ENCODE assay signal across 27 cellular contexts in the genomic region with DNA sequence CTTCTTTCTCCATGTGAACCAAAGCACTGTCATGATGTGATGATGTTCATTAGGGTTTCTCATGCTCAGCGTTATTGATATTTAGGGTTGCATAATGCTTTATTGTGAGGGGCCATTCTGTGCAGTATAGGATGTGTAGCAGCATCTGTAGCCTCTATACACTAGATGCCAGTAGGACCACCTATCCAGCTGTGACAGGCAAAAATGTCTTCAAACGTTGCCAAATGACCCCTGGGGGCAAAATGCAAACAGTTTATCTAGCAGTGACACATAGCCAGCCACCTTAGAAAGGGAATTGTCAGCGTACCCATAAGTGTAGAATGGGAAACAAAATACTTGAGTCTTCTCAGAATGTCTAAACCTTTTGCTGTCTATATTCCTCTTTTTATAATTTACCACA. TPM values are rescaled to one million over a fixed set of nuclear protein-coding genes. Genes with fewer than 3 reads are reported as not detected.
DNase-seq lines count a peak whose midpoint lies in the region; ATAC-seq and TF ChIP-seq lines count a peak whose summit lies in the region.
"Had no signal": no experiment of that assay in that cellular context is flagged by ENCODE, and none has a peak within 500 bp of the region (broad histone marks: within the 10 kb centered on the region; RNA-seq: fewer than 3 reads in every experiment).

No MANE protein-coding gene starts in this region.

- no peak overlapping the region for H3K23ac ChIP-seq in trophoblast cell (ENCODE audit: low read length)

- H3K4me3 ChIP-seq in OCI-LY3 (ENCODE audit: low read length), result no peak overlapping the region
- H3K4me3 ChIP-seq in trophoblast cell (ENCODE audit: low read depth, low read length), result no peak overlapping the region
- H3K4me3 ChIP-seq: hepatocyte, lung, upper lobe of left lung had no signal

- H3K27ac ChIP-seq in OCI-LY3 (ENCODE audit: low read length) (no peak overlapping the region), trophoblast cell (ENCODE audit: low read depth, low read length) (no peak overlapping the region)
- H3K27ac ChIP-seq: epithelial cell of prostate, hepatocyte, upper lobe of left lung, VCaP had no signal

- peak overlapping the region; percentile 50 for H3K27ac Mint-ChIP-seq in activated naive CD8-positive, alpha-beta T cell treated with anti-CD3 and anti-CD28 coated beads, Interleukin-2, amount 50 U/mL, for 24 hours
- H3K27ac Mint-ChIP-seq: activated CD4-positive, alpha-beta T cell treated with anti-CD3 and anti-CD28 coated beads, Interleukin-2, amount 10 ng/mL, durations not matched to agents 24 days and 14 days; activated T-helper 2 cell treated with anti-CD3 and anti-CD28 coated beads, Interferon-gamma antibody, Interleukin-2, Interleukin-4, amounts not matched to agents 10 μg/mL and 5 μg/mL and 100 μg/mL, durations not matched to agents 14 hours and 24 hours and 36 hours; stimulated activated effector memory CD8-positive, alpha-beta T cell treated with anti-CD3 and anti-CD28 coated beads, Interleukin-12 subunit alpha, Interleukin-12 subunit beta, amount 100 ng/mL, for 72 hours had no signal

- DNase-seq in activated T-cell treated with anti-CD3 and anti-CD28 coated beads, Interleukin-2, amount 50 U/mL, for 4 hours, result no peak
- DNase-seq in activated T-cell treated with anti-CD3 and anti-CD28 coated beads, Interleukin-2, amount 50 U/mL, for 1 hour, result no peak
- DNase-seq in activated naive CD8-positive, alpha-beta T cell treated with anti-CD3 and anti-CD28 coated beads, Interleukin-2, amount 50 U/mL, for 24 hours, result no peak
- DNase-seq in trophoblast cell (peak; percentile 62 to 84), DMS53 (lab: John Stamatoyannopoulos, UW) (no peak)
- no peak for DNase-seq in activated CD8-positive, alpha-beta memory T cell treated with anti-CD3 and anti-CD28 coated beads for 24 hours
- DNase-seq: activated CD4-positive, alpha-beta T cell treated with anti-CD3 and anti-CD28 coated beads, Interleukin-2, amount 10 ng/mL, durations not matched to agents 24 days and 14 days; caudate nucleus; cortex of kidney; DMS 273 treated with DMSO at 0.1 percent for 48 hours; effector memory CD4-positive, alpha-beta T cell; HCEC 1CT; Kasumi-1; NCI-H1417 treated with DMSO at 0.1 percent for 48 hours; NCI-H446 treated with DMSO at 0.1 percent for 48 hours; NCI-H82; SIG-M5; stimulated activated CD4-positive, alpha-beta T cell treated with anti-CD3 and anti-CD28 coated beads, Interleukin-15, amount 100 ng/mL, for 24 hours; upper lobe of left lung had no signal

- H4K8ac ChIP-seq in trophoblast cell (ENCODE audit: low read depth, low read length), result no peak overlapping the region

- peaks cover 80% of the 10 kb centered on the region for H3K4me1 Mint-ChIP-seq in activated T-cell treated with anti-CD3 and anti-CD28 coated beads, Interleukin-2, amount 50 U/mL, for 4 hours (ENCODE audit: low read depth)
- peaks cover 90% of the 10 kb centered on the region for H3K4me1 Mint-ChIP-seq in activated naive CD8-positive, alpha-beta T cell treated with anti-CD3 and anti-CD28 coated beads, Interleukin-2, amount 50 U/mL, for 24 hours

- H3K9me3 ChIP-seq in OCI-LY3 (ENCODE audit: insufficient read depth, low read length) (no peaks in the 10 kb centered on the region), trophoblast cell (ENCODE audit: insufficient read depth, low read depth, low read length) (no peaks in the 10 kb centered on the region)
- H3K9me3 ChIP-seq: upper lobe of left lung had no signal

- H4K12ac ChIP-seq in trophoblast cell (ENCODE audit: low read depth, low read length), result no peak overlapping the region

- WGBS in trophoblast cell (ENCODE audit: extremely low coverage, insufficient coverage, insufficient read length), result no CpG with 5 or more reads among the region's 3 CpGs

- H2BK12ac ChIP-seq in trophoblast cell (ENCODE audit: low read length), result no peak overlapping the region

- no peak overlapping the region for H3K4ac ChIP-seq in trophoblast cell (ENCODE audit: low read depth, low read length)

- H3K4me1 ChIP-seq in OCI-LY3 (ENCODE audit: low read length) (peaks cover 56% of the 10 kb centered on the region), trophoblast cell (ENCODE audit: control insufficient read depth in 1 of 2, insufficient read depth in 2 of 2, low read length in 2 of 2) (no peaks in the 10 kb centered on the region)

- no peak overlapping the region for H3K9ac ChIP-seq in OCI-LY3 (ENCODE audit: low read length)
- H3K9ac ChIP-seq in trophoblast cell (ENCODE audit: low read length), result no peak overlapping the region

- H3K18ac ChIP-seq in trophoblast cell (ENCODE audit: low read length), result no peak overlapping the region

- H3K79me1 ChIP-seq in trophoblast cell (ENCODE audit: low read length), result no peaks in the 10 kb centered on the region

- peaks cover 57% of the 10 kb centered on the region for H3K36me3 Mint-ChIP-seq in activated T-cell treated with anti-CD3 and anti-CD28 coated beads, Interleukin-2, amount 50 U/mL, for 4 hours (ENCODE audit: insufficient read depth)
- H3K36me3 Mint-ChIP-seq in activated naive CD8-positive, alpha-beta T cell treated with anti-CD3 and anti-CD28 coated beads, Interleukin-2, amount 50 U/mL, for 24 hours (ENCODE audit: low read depth), result peaks cover 41% of the 10 kb centered on the region

- no peak overlapping the region for H2BK120ac ChIP-seq in trophoblast cell (ENCODE audit: insufficient read depth, low read length, poor library complexity)

- H2AFZ ChIP-seq in OCI-LY3 (ENCODE audit: low read depth, low read length) (no peak overlapping the region), trophoblast cell (ENCODE audit: insufficient read depth, low read length, poor library complexity) (no peak overlapping the region)
- H2AFZ ChIP-seq: hepatocyte had no signal

- H3K27me3 ChIP-seq in OCI-LY3 (ENCODE audit: low read depth, low read length), result no peaks in the 10 kb centered on the region
- H3K27me3 ChIP-seq in trophoblast cell (ENCODE audit: insufficient read depth, low read length), result no peaks in the 10 kb centered on the region
- H3K27me3 ChIP-seq: hepatocyte, upper lobe of left lung had no signal

- no peak overlapping the region for H2AK5ac ChIP-seq in trophoblast cell (ENCODE audit: low read length)

- H4K91ac ChIP-seq in trophoblast cell (ENCODE audit: low read depth, low read length), result no peak overlapping the region

- H3K4me2 ChIP-seq in OCI-LY3 (ENCODE audit: low read length), result 0 out of 2 replicates have a peak overlapping the region, but pooled peaks have one; percentile 0
- no peak overlapping the region for H3K4me2 ChIP-seq in trophoblast cell (ENCODE audit: low read length)
- H3K4me2 ChIP-seq: hepatocyte had no signal

- H3K9me3 Mint-ChIP-seq in activated T-cell treated with anti-CD3 and anti-CD28 coated beads, Interleukin-2, amount 50 U/mL, for 4 hours, result peaks cover 16% of the 10 kb centered on the region
- H3K9me3 Mint-ChIP-seq in activated naive CD8-positive, alpha-beta T cell treated with anti-CD3 and anti-CD28 coated beads, Interleukin-2, amount 50 U/mL, for 24 hours, result peaks cover 5% of the 10 kb centered on the region

- no peaks in the 10 kb centered on the region for H3K36me3 ChIP-seq in OCI-LY3 (replicated peaks; ENCODE audit: low read depth, low read length)
- H3K36me3 ChIP-seq in trophoblast cell (ENCODE audit: control insufficient read depth in 1 of 2, insufficient read depth in 2 of 2, low read length in 2 of 2), result no peaks in the 10 kb centered on the region
- H3K36me3 ChIP-seq: upper lobe of left lung had no signal

- no peak for ATAC-seq in activated T-cell treated with anti-CD3 and anti-CD28 coated beads, Interleukin-2, amount 50 U/mL, for 4 hours
- ATAC-seq in activated naive CD8-positive, alpha-beta T cell treated with anti-CD3 and anti-CD28 coated beads, Interleukin-2, amount 50 U/mL, for 24 hours, result no peak
- no peak for ATAC-seq in GM21723 (IDR thresholded peaks at IDR 0.05; ENCODE audit: unreplicated experiment)

- H3K79me2 ChIP-seq in OCI-LY3 (ENCODE audit: low read length) (peaks cover 96% of the 10 kb centered on the region), trophoblast cell (ENCODE audit: control insufficient read depth, insufficient read depth, low read length, poor library complexity) (no peaks in the 10 kb centered on the region)

- no peak overlapping the region for H3K14ac ChIP-seq in trophoblast cell (ENCODE audit: low read length)

- H3K27me3 Mint-ChIP-seq in activated T-cell treated with anti-CD3 and anti-CD28 coated beads, Interleukin-2, amount 50 U/mL, for 4 hours (ENCODE audit: low read depth), result no peaks in the 10 kb centered on the region
- H3K27me3 Mint-ChIP-seq in activated naive CD8-positive, alpha-beta T cell treated with anti-CD3 and anti-CD28 coated beads, Interleukin-2, amount 50 U/mL, for 24 hours, result no peaks in the 10 kb centered on the region
- H3K27me3 Mint-ChIP-seq: activated CD4-positive, alpha-beta T cell treated with anti-CD3 and anti-CD28 coated beads, Interleukin-2, amount 10 ng/mL, durations not matched to agents 24 days and 14 days had no signal

- H3K4me3 Mint-ChIP-seq in activated T-cell treated with anti-CD3 and anti-CD28 coated beads, Interleukin-2, amount 50 U/mL, for 4 hours, result peak overlapping the region; percentile 54
- H3K4me3 Mint-ChIP-seq in activated naive CD8-positive, alpha-beta T cell treated with anti-CD3 and anti-CD28 coated beads, Interleukin-2, amount 50 U/mL, for 24 hours, result no peak overlapping the region
- H3K4me3 Mint-ChIP-seq: activated CD4-positive, alpha-beta T cell treated with anti-CD3 and anti-CD28 coated beads, Interleukin-2, amount 10 ng/mL, durations not matched to agents 24 days and 14 days; stimulated activated effector memory CD8-positive, alpha-beta T cell treated with anti-CD3 and anti-CD28 coated beads, Interleukin-12 subunit alpha, Interleukin-12 subunit beta, amount 100 ng/mL, for 72 hours had no signal

- TF ChIP-seq CTCF in OCI-LY3 (IDR thresholded peaks at IDR 0.05; ENCODE audit: low read depth, low read length), result no peak

- H2BK5ac ChIP-seq in trophoblast cell (ENCODE audit: low read depth, low read length, poor library complexity), result no peak overlapping the region

- peaks cover 89% of the 10 kb centered on the region for H4K20me1 ChIP-seq in OCI-LY3 (ENCODE audit: insufficient read depth, low read length)

RNA-seq across cellular contexts. Expression of a gene that starts 18.8 kb away (rescaled TPM):
- 100 to 1,000 TPM; 315 to 381 (median 331) TPM for total RNA-seq in activated T-cell treated with anti-CD3 and anti-CD28 coated beads, Interleukin-2, amount 50 U/mL, for 4 hours
- 10.3 and 10.7 TPM in 2 replicates for polyA plus RNA-seq in trophoblast cell (2013)

Comparison
In these comparisons a context has a peak if more than half of its experiments do, and no peak if none do; other contexts are left out.
1. DNase-seq: peak in trophoblast cell (2 of 2); none in activated T-cell treated with anti-CD3 and anti-CD28 coated beads, Interleukin-2, amount 50 U/mL, for 4 hours (single experiment), activated T-cell treated with anti-CD3 and anti-CD28 coated beads, Interleukin-2, amount 50 U/mL, for 1 hour (single experiment), activated naive CD8-positive, alpha-beta T cell treated with anti-CD3 and anti-CD28 coated beads, Interleukin-2, amount 50 U/mL, for 24 hours (single experiment), DMS53 (single experiment) and activated CD8-positive, alpha-beta memory T cell treated with anti-CD3 and anti-CD28 coated beads for 24 hours (single experiment).